Comparison of ENCODE assay signal across 8 cellular contexts in the genomic region with DNA sequence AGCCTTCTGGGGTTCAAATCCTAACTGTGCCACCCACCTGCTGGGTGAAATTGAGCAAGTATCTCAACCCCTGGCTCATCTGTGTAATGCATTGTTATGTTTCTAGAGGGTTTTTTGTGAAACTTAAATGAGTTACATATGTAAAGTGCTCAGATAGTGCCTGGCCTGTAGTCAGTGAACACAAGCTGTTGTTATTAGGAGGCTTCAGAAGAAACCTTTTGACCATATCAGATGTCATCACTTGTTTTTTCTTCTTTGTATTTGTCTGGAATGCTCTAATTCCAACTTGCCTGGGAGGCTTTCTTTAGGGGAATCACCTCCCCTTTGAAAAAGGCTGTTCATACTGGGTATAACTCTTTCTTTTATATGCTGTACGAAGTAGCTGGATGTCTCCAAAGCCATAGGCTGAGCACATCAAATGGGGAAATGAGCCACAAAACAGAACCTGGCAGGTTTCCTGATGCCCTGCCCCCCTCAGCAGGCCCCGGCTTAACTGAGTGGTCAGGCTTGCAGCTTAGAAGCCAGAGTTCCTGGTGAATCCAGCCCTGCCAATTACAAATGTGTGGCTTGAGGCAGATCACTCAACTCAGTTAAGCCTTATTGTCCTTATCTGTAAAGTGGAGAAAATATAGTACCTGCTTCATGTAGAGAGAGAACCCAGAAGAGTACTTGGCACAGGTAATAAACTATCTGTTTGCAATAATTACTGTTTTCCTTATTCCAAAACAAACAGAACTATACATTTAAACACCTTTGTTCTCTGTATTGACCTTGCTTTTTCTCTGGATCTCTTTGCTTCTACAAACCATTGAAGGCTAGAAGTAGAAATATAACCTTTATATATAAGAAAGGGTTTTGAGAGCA.
DNase-seq lines count a peak whose midpoint lies in the region; ATAC-seq and TF ChIP-seq lines count a peak whose summit lies in the region.

No MANE protein-coding gene starts in this region.

- CTCF ChIA-PET in HEK293T (lab: Yijun Ruan, JAX): interaction anchor here (0.5 kb wide), 1 partner anchor 121 kb away, joined by 3 read pairs; the partner anchor contains the start of gene CCDC177

- TF ChIP-seq CTCF in AG10803 (conservative IDR thresholded peaks at IDR 0.05; ENCODE audit: low read length): no peak

- no peak overlapping the region for H3K4me3 ChIP-seq in AG10803 (ENCODE audit: low read length)

- POLR2A ChIA-PET in HEK293T (lab: Yijun Ruan, JAX): no interaction called here

- ATAC-seq in GM21786 (IDR thresholded peaks at IDR 0.05; ENCODE audit: unreplicated experiment) (peak; percentile 39), HG02852 (IDR thresholded peaks at IDR 0.05; ENCODE audit: unreplicated experiment) (no peak), HG03521 (IDR thresholded peaks at IDR 0.05; ENCODE audit: unreplicated experiment) (no peak)

- DNase-seq in AG10803 (ENCODE audit: low read depth) (peak; percentile 50), NCI-H82 (lab: John Stamatoyannopoulos, UW) (peak; percentile 75), dedifferentiated amniotic fluid mesenchymal stem cell (ENCODE audit: extremely low spot score) (peak; percentile 17), midbrain (lab: John Stamatoyannopoulos, UW) (peak; percentile 43), HEK293T (ENCODE audit: extremely low spot score) (no peak)

TF ChIP-seq in HEK293T, 16 proteins besides CTCF, POLR2A, EP300 and RAD21:
- TF ChIP-seq SP1 (IDR thresholded peaks at IDR 0.05) (no peak), SUZ12 (IDR thresholded peaks at IDR 0.05) (no peak), BHLHE40 (IDR thresholded peaks at IDR 0.05; ENCODE audit: borderline replicate concordance) (no peak), LEF1 (IDR thresholded peaks at IDR 0.05; ENCODE audit: borderline replicate concordance) (no peak), FOXA1 (IDR thresholded peaks at IDR 0.05) (no peak)
